ENCODE assay signal across 8 cellular contexts in the genomic region with DNA sequence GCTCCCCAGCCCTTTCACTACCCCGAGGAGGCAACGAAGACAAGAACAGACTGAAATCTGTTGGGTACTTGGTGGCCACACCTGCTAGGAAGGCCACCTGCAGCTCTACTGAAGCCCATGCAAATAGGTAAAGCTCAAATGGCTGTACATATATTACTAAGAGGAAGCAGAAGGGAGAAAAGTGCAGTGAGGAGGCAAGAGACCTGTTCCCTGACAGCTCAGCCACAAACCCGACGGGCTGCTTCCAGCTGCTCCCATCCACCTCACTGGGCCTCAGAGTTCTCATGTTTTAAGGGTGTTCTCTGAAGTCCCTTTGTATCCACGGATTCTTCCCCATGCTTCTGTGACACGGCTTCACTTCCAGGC. TPM values are rescaled to one million over a fixed set of nuclear protein-coding genes. Genes with fewer than 3 reads are reported as not detected.
DNase-seq lines count a peak whose midpoint lies in the region; ATAC-seq, FAIRE-seq and TF ChIP-seq lines count a peak whose summit lies in the region.

No MANE protein-coding gene starts in this region.

- no peaks in the 10 kb centered on the region for H3K9me3 ChIP-seq in astrocyte (ENCODE audit: insufficient read depth, low read depth, low read length)
- no peaks in the 10 kb centered on the region for H3K9me3 ChIP-seq in neural progenitor cell (ENCODE audit: low read depth)

- H3K36me3 ChIP-seq in astrocyte (ENCODE audit: insufficient read depth, low read length) (peaks cover 5% of the 10 kb centered on the region), neural progenitor cell (no peaks in the 10 kb centered on the region)

- no peak for ATAC-seq in activated CD4-positive, alpha-beta T cell treated with anti-CD3 and anti-CD28 coated beads for 36 hours
- ATAC-seq in HG03280 (IDR thresholded peaks at IDR 0.05; ENCODE audit: unreplicated experiment): peak; percentile 98

- H3K9ac ChIP-seq in astrocyte (ENCODE audit: low read length) (peak overlapping the region; percentile 71), neural progenitor cell (peak overlapping the region; percentile 44)

- FAIRE-seq in astrocyte (lab: Jason Lieb, UNC): no peak

- intact Hi-C loops in activated CD4-positive, alpha-beta T cell treated with anti-CD3 and anti-CD28 coated beads for 36 hours (cut with DNase I, micrococcal nuclease): no loop called here
- intact Hi-C loops in activated CD4-positive, alpha-beta T cell treated with anti-CD3 and anti-CD28 coated beads, Interleukin-2, amount 10 ng/mL, durations not matched to agents 24 days and 14 days (cut with micrococcal nuclease): no loop called here

- peaks cover 31% of the 10 kb centered on the region for H3F3A ChIP-seq in neural progenitor cell (ENCODE audit: low read depth)

- H3K4me2 ChIP-seq in astrocyte (ENCODE audit: low read length): peak overlapping the region; percentile 76
- H3K4me2 ChIP-seq in neural progenitor cell: peak overlapping the region; percentile 87

- H3K4me3 ChIP-seq in astrocyte (ENCODE audit: insufficient read depth, low read depth, low read length) (peak overlapping the region; percentile 12), neural progenitor cell (peak overlapping the region; percentile 38)

- H2AFZ ChIP-seq in astrocyte (ENCODE audit: low read depth, low read length) (no peak overlapping the region), neural progenitor cell (replicated peaks) (peak overlapping the region; percentile 81)

- no peak overlapping the region for H3K4me3 Mint-ChIP-seq in activated CD4-positive, alpha-beta T cell treated with anti-CD3 and anti-CD28 coated beads for 36 hours
- H3K4me3 Mint-ChIP-seq in activated CD4-positive, alpha-beta T cell treated with anti-CD3 and anti-CD28 coated beads, Interleukin-2, amount 10 ng/mL, durations not matched to agents 24 days and 14 days: no peak overlapping the region
- H3K4me3 Mint-ChIP-seq in astrocyte (ENCODE audit: unreplicated experiment) (peak overlapping the region; percentile 41), neural progenitor cell (peak overlapping the region; percentile 81)

- H3K27me3 Mint-ChIP-seq in activated CD4-positive, alpha-beta T cell treated with anti-CD3 and anti-CD28 coated beads for 36 hours: no peaks in the 10 kb centered on the region
- H3K27me3 Mint-ChIP-seq in activated CD4-positive, alpha-beta T cell treated with anti-CD3 and anti-CD28 coated beads, Interleukin-2, amount 10 ng/mL, durations not matched to agents 24 days and 14 days: no peaks in the 10 kb centered on the region
- H3K27me3 Mint-ChIP-seq in astrocyte (ENCODE audit: low read depth, unreplicated experiment) (no peaks in the 10 kb centered on the region), neural progenitor cell (ENCODE audit: insufficient read depth, low read depth) (peaks cover 2% of the 10 kb centered on the region)

- no peaks in the 10 kb centered on the region for H3K36me3 Mint-ChIP-seq in activated CD4-positive, alpha-beta T cell treated with anti-CD3 and anti-CD28 coated beads for 36 hours (ENCODE audit: low read depth)
- H3K36me3 Mint-ChIP-seq in activated CD4-positive, alpha-beta T cell treated with anti-CD3 and anti-CD28 coated beads, Interleukin-2, amount 10 ng/mL, durations not matched to agents 24 days and 14 days (ENCODE audit: low read depth): no peaks in the 10 kb centered on the region
- H3K36me3 Mint-ChIP-seq in astrocyte (ENCODE audit: low read depth, unreplicated experiment) (peaks cover 11% of the 10 kb centered on the region), neural progenitor cell (peaks cover 8% of the 10 kb centered on the region)

- TF ChIP-seq CTCF in astrocyte (IDR thresholded peaks at IDR 0.05; ENCODE audit: insufficient read depth, low read depth, low read length): no peak
- TF ChIP-seq CTCF in neural progenitor cell (IDR thresholded peaks at IDR 0.05): no peak

- CTCF ChIA-PET in activated CD4-positive, alpha-beta T cell treated with anti-CD3 and anti-CD28 coated beads for 36 hours (lab: Charles Lee): interaction anchor here (0.6 to 0.7 kb wide), 3 partner anchors 21 to 145 kb away, joined by 3 read pairs; no protein-coding TSS in a partner anchor

- H3K27ac ChIP-seq in astrocyte (ENCODE audit: low read depth, low read length): peak overlapping the region; percentile 86
- peak overlapping the region; percentile 87 for H3K27ac ChIP-seq in neural progenitor cell

- POLR2A ChIA-PET in activated CD4-positive, alpha-beta T cell treated with anti-CD3 and anti-CD28 coated beads for 36 hours (lab: Charles Lee): interaction anchor here (0.6 kb wide), 1 partner anchor 54 kb away, joined by 3 read pairs; no protein-coding TSS in a partner anchor

- DNase-seq in activated CD4-positive, alpha-beta T cell treated with anti-CD3 and anti-CD28 coated beads for 36 hours: no peak
- no peak for DNase-seq in activated CD4-positive, alpha-beta T cell treated with anti-CD3 and anti-CD28 coated beads, Interleukin-2, amount 10 ng/mL, durations not matched to agents 24 days and 14 days
- DNase-seq in astrocyte (ENCODE audit: low read depth) (no peak), neural progenitor cell (ENCODE audit: low spot score) (no peak), dedifferentiated amniotic fluid mesenchymal stem cell (ENCODE audit: extremely low spot score) (no peak), GOT3 (lab: John Stamatoyannopoulos, UW) (no peak), NCI-H2029 (lab: John Stamatoyannopoulos, UW) (no peak)

- H4K20me1 ChIP-seq in astrocyte (ENCODE audit: insufficient read depth, low read length) (peaks cover 36% of the 10 kb centered on the region), neural progenitor cell (ENCODE audit: low read depth) (peaks cover 5% of the 10 kb centered on the region)

- H3K4me1 ChIP-seq in astrocyte (ENCODE audit: insufficient read depth, low read length): peaks cover 80% of the 10 kb centered on the region
- peaks cover 35% of the 10 kb centered on the region for H3K4me1 ChIP-seq in neural progenitor cell

- no peaks in the 10 kb centered on the region for H3K27me3 ChIP-seq in astrocyte (ENCODE audit: insufficient read depth, low read length)
- no peaks in the 10 kb centered on the region for H3K27me3 ChIP-seq in neural progenitor cell

- H3K4me1 Mint-ChIP-seq in activated CD4-positive, alpha-beta T cell treated with anti-CD3 and anti-CD28 coated beads for 36 hours: peaks cover 9% of the 10 kb centered on the region
- peaks cover 6% of the 10 kb centered on the region for H3K4me1 Mint-ChIP-seq in activated CD4-positive, alpha-beta T cell treated with anti-CD3 and anti-CD28 coated beads, Interleukin-2, amount 10 ng/mL, durations not matched to agents 24 days and 14 days
- peaks cover 73% of the 10 kb centered on the region for H3K4me1 Mint-ChIP-seq in astrocyte (ENCODE audit: low read depth, unreplicated experiment)
- H3K4me1 Mint-ChIP-seq in neural progenitor cell: peaks cover 60% of the 10 kb centered on the region

- H3K79me2 ChIP-seq in astrocyte (ENCODE audit: insufficient read depth, low read length) (peaks cover 99% of the 10 kb centered on the region), neural progenitor cell (ENCODE audit: low read depth) (peaks cover 84% of the 10 kb centered on the region)

- H3K27ac Mint-ChIP-seq in activated CD4-positive, alpha-beta T cell treated with anti-CD3 and anti-CD28 coated beads for 36 hours: peak overlapping the region; percentile 11
- H3K27ac Mint-ChIP-seq in activated CD4-positive, alpha-beta T cell treated with anti-CD3 and anti-CD28 coated beads, Interleukin-2, amount 10 ng/mL, durations not matched to agents 24 days and 14 days: no peak overlapping the region
- H3K27ac Mint-ChIP-seq in astrocyte (ENCODE audit: unreplicated experiment): peak overlapping the region; percentile 93
- peak overlapping the region; percentile 91 for H3K27ac Mint-ChIP-seq in neural progenitor cell

- no peaks in the 10 kb centered on the region for H3K9me3 Mint-ChIP-seq in activated CD4-positive, alpha-beta T cell treated with anti-CD3 and anti-CD28 coated beads for 36 hours (ENCODE audit: low read depth)
- H3K9me3 Mint-ChIP-seq in activated CD4-positive, alpha-beta T cell treated with anti-CD3 and anti-CD28 coated beads, Interleukin-2, amount 10 ng/mL, durations not matched to agents 24 days and 14 days: no peaks in the 10 kb centered on the region
- peaks cover 8% of the 10 kb centered on the region for H3K9me3 Mint-ChIP-seq in astrocyte (ENCODE audit: unreplicated experiment)
- no peaks in the 10 kb centered on the region for H3K9me3 Mint-ChIP-seq in neural progenitor cell

RNA-seq across cellular contexts. Expression of gene TRAM2, which starts 24.6 kb away (rescaled TPM):
- total RNA-seq in activated CD4-positive, alpha-beta T cell treated with anti-CD3 and anti-CD28 coated beads for 36 hours: 1 to 10 TPM; 3.5 to 3.6 TPM
- 2.6 TPM in 2 replicates for total RNA-seq in activated CD4-positive, alpha-beta T cell treated with anti-CD3 and anti-CD28 coated beads, Interleukin-2, amount 10 ng/mL, durations not matched to agents 24 days and 14 days
- 88.7 and 93.4 TPM in 2 replicates for total RNA-seq in astrocyte
- 12.3 and 15.5 TPM in 2 replicates for total RNA-seq in neural progenitor cell (ENCODE audit: low replicate concordance)

Comparison
In these comparisons a context has a peak if more than half of its experiments do, and no peak if none do; other contexts are left out.
1. H3K4me3 Mint-ChIP-seq: peak in astrocyte (single experiment) and neural progenitor cell (single experiment); none in activated CD4-positive, alpha-beta T cell treated with anti-CD3 and anti-CD28 coated beads for 36 hours (single experiment) and activated CD4-positive, alpha-beta T cell treated with anti-CD3 and anti-CD28 coated beads, Interleukin-2, amount 10 ng/mL, durations not matched to agents 24 days and 14 days (single experiment).